ENCODE assay signal across 8 cellular contexts in genomic region chr4:32460972-32461371, GRCh38.
"Had no signal": no experiment of that assay in that cellular context is flagged by ENCODE, and none has a peak within 500 bp of the region (broad histone marks: within the 10 kb centered on the region; RNA-seq: fewer than 3 reads in every experiment).

No MANE protein-coding gene starts in this region.

- H3K4me3 ChIP-seq: GM12878 had no signal

- DNase-seq: GDM1, GF-D8 had no signal

- ATAC-seq: GM12878 had no signal

- FAIRE-seq: G401.6, GM12878, GM12891, GM12892, GM18507, GM19239 had no signal
